ENCODE assay signal across 9 cellular contexts in genomic region chr12:92134638-92135274, GRCh38. TPM values are rescaled to one million over a fixed set of nuclear protein-coding genes. Genes with fewer than 3 reads are reported as not detected.
DNase-seq lines count a peak whose midpoint lies in the region; ATAC-seq, FAIRE-seq and TF ChIP-seq lines count a peak whose summit lies in the region.
"Had no signal": no experiment of that assay in that cellular context is flagged by ENCODE, and none has a peak within 500 bp of the region (broad histone marks: within the 10 kb centered on the region; RNA-seq: fewer than 3 reads in every experiment).

No MANE protein-coding gene starts in this region.

- H3K4me2 ChIP-seq in A549 (peak overlapping the region; percentile 90), HCT116 (ENCODE audit: low read length) (peak overlapping the region; percentile 22)

- WGBS in A549 (ENCODE audit: missing lambda C conversion rate): 10% methylated on average over 5 of the region's 5 CpGs

- TF ChIP-seq CTCF in A549 (IDR thresholded peaks at IDR 0.05) (no peak), HCT116 (IDR thresholded peaks at IDR 0.05 in 2 of 3, conservative IDR thresholded peaks at IDR 0.05 in 1 of 3; ENCODE audit: borderline replicate concordance in 1 of 3, insufficient read depth in 1 of 3, low read depth in 2 of 3, low read length in 2 of 3) (no peak), left lung (IDR thresholded peaks at IDR 0.05) (no peak), GM13976 (IDR thresholded peaks at IDR 0.05; ENCODE audit: borderline replicate concordance, control extremely low read depth, extremely low read depth, insufficient read depth, missing control alignments) (no peak)

- peak overlapping the region; percentile 65 to 85 for H3K27ac ChIP-seq in A549
- no peak overlapping the region for H3K27ac ChIP-seq in HCT116 (ENCODE audit: low read depth, low read length)
- H3K27ac ChIP-seq in left lung: peak overlapping the region; percentile 58 to 99

- H3K27ac Mint-ChIP-seq in activated CD8-positive, alpha-beta T cell treated with anti-CD3 and anti-CD28 coated beads, Interleukin-2, amount 10 ng/mL, durations not matched to agents 7 days and 5 days: peak overlapping the region; percentile 88

- BruUV-seq in HCT116 (replicated peaks; lab: Mats Ljungman, UMichigan): no TSS peak

- intact Hi-C loops in HCT116 (cut with micrococcal nuclease) (no loop called here), left lung (cut with DNase I) (no loop called here)

- H3K9me3 ChIP-seq in A549: no peaks in the 10 kb centered on the region
- H3K9me3 ChIP-seq in HCT116 (ENCODE audit: control insufficient read depth in 1 of 2, insufficient read depth in 1 of 2, low read depth in 1 of 2, low read length in 2 of 2): no peaks in the 10 kb centered on the region
- H3K9me3 ChIP-seq in left lung: no peaks in the 10 kb centered on the region

- H3K4me1 ChIP-seq in A549: peaks cover 83% of the 10 kb centered on the region
- peaks cover 0 to 37% of the 10 kb centered on the region in 2 experiments; a peak in 2 of 4 replicates for H3K4me1 ChIP-seq in HCT116 (ENCODE audit: control insufficient read depth in 1 of 2, insufficient read depth in 2 of 2, low read length in 2 of 2)
- peaks cover 67 to 99% of the 10 kb centered on the region in 2 donors for H3K4me1 ChIP-seq in left lung

- peaks cover 86% of the 10 kb centered on the region for H3K4me1 Mint-ChIP-seq in activated CD8-positive, alpha-beta T cell treated with anti-CD3 and anti-CD28 coated beads, Interleukin-2, amount 10 ng/mL, durations not matched to agents 7 days and 5 days (ENCODE audit: low read depth)

- H3K36me3 Mint-ChIP-seq in activated CD8-positive, alpha-beta T cell treated with anti-CD3 and anti-CD28 coated beads, Interleukin-2, amount 10 ng/mL, durations not matched to agents 7 days and 5 days (ENCODE audit: low read depth): peaks cover 61% of the 10 kb centered on the region

- no peak for TF ChIP-seq RAD21 in A549 (conservative IDR thresholded peaks at IDR 0.05 in 1 of 2, IDR thresholded peaks at IDR 0.05 in 1 of 2)
- TF ChIP-seq RAD21 in HCT116 (IDR thresholded peaks at IDR 0.05; ENCODE audit: low read depth): no peak

- no peak for TF ChIP-seq EP300 in A549 (IDR thresholded peaks at IDR 0.05)

- in situ Hi-C loops in GM13976 (cut with MboI; ENCODE audit: low sequenced_read_pairs, unreplicated experiment): loop anchor here (10.0 to 25.0 kb wide), 3 partner anchors 320 to 747 kb away; no protein-coding TSS in a partner anchor

- H3K9ac ChIP-seq in HCT116 (ENCODE audit: low read length): no peak overlapping the region
- H3K9ac ChIP-seq: parathyroid adenoma had no signal

- no peaks in the 10 kb centered on the region for H4K20me1 ChIP-seq in HCT116 (ENCODE audit: insufficient read depth)

- H3K9me3 Mint-ChIP-seq in activated CD8-positive, alpha-beta T cell treated with anti-CD3 and anti-CD28 coated beads, Interleukin-2, amount 10 ng/mL, durations not matched to agents 7 days and 5 days (ENCODE audit: insufficient read depth): no peaks in the 10 kb centered on the region

- ATAC-seq in A549: 0 out of 6 replicates have a peak, but pooled peaks of 1 of the 2 experiments have one; percentile 12
- ATAC-seq in HCT116: no peak
- ATAC-seq in activated CD8-positive, alpha-beta T cell treated with anti-CD3 and anti-CD28 coated beads, Interleukin-2, amount 10 ng/mL, durations not matched to agents 7 days and 5 days: peak; percentile 8
- no peak for ATAC-seq in left lung

- H3K27me3 ChIP-seq in HCT116 (ENCODE audit: insufficient read depth, low read length) (no peaks in the 10 kb centered on the region), left lung (no peaks in the 10 kb centered on the region)

- H3K36me3 ChIP-seq in HCT116 (ENCODE audit: control insufficient read depth in 1 of 2, insufficient read depth in 2 of 2, low read length in 2 of 2) (no peaks in the 10 kb centered on the region), left lung (no peaks in the 10 kb centered on the region)

- peak overlapping the region; percentile 70 for H3K4me3 Mint-ChIP-seq in activated CD8-positive, alpha-beta T cell treated with anti-CD3 and anti-CD28 coated beads, Interleukin-2, amount 10 ng/mL, durations not matched to agents 7 days and 5 days

- H3K79me2 ChIP-seq in HCT116 (ENCODE audit: insufficient read depth, low read length): peaks cover 7% of the 10 kb centered on the region

- H3K27me3 Mint-ChIP-seq in activated CD8-positive, alpha-beta T cell treated with anti-CD3 and anti-CD28 coated beads, Interleukin-2, amount 10 ng/mL, durations not matched to agents 7 days and 5 days (ENCODE audit: low read depth): no peaks in the 10 kb centered on the region

- POLR2A ChIA-PET in A549 (lab: Yijun Ruan, JAX): interaction anchor here (0.8 to 4.5 kb wide), 5 partner anchors 9 to 757 kb away, joined by 3 to 21 read pairs (median 3); partner anchors contain the start of gene BTG1
- POLR2A ChIA-PET in HCT116 (lab: Charles Lee): interaction anchor here (7.8 kb wide), 1 partner anchor 10 kb away, joined by 91 read pairs; the partner anchor contains the start of gene BTG1
- POLR2A ChIA-PET in activated CD8-positive, alpha-beta T cell treated with anti-CD3 and anti-CD28 coated beads, Interleukin-2, amount 10 ng/mL, durations not matched to agents 7 days and 5 days (lab: Charles Lee): interaction anchor here (1.0 to 9.7 kb wide), 8 partner anchors 10 to 761 kb away, joined by 3 to 293 read pairs (median 4); partner anchors contain the start of gene BTG1

- TF ChIP-seq POLR2A in A549 (IDR thresholded peaks at IDR 0.05; ENCODE audit: low read length) (no peak), HCT116 (IDR thresholded peaks at IDR 0.05; ENCODE audit: borderline replicate concordance, extremely low read depth, insufficient read depth, insufficient read length) (no peak)

- DNase-seq in A549 (ENCODE audit: low read depth in 1 of 2, low spot score in 1 of 2) (no peak), HCT116 (ENCODE audit: low read depth, low spot score) (no peak), left lung (no peak), GM13976 (ENCODE audit: low spot score) (no peak), HT-29 (ENCODE audit: low spot score) (no peak)
- no peak for DNase-seq in activated CD8-positive, alpha-beta T cell treated with anti-CD3 and anti-CD28 coated beads, Interleukin-2, amount 10 ng/mL, durations not matched to agents 7 days and 5 days
- no peak for DNase-seq in effector CD8-positive, alpha-beta T cell (lab: John Stamatoyannopoulos, UW)
- DNase-seq in activated effector memory CD4-positive, alpha-beta T cell treated with Interleukin-2 at 50 U/mL for 16 hours: no peak

- CTCF ChIA-PET in A549 (lab: Yijun Ruan, JAX): interaction anchor here (0.9 to 2.7 kb wide), 4 partner anchors 9 to 753 kb away, joined by 3 to 11 read pairs (median 6); no protein-coding TSS in a partner anchor
- CTCF ChIA-PET in HCT116 (lab: Charles Lee): interaction anchor here (0.8 kb wide), 1 partner anchor 324 kb away, joined by 3 read pairs; no protein-coding TSS in a partner anchor
- CTCF ChIA-PET in activated CD8-positive, alpha-beta T cell treated with anti-CD3 and anti-CD28 coated beads, Interleukin-2, amount 10 ng/mL, durations not matched to agents 7 days and 5 days (lab: Charles Lee): interaction anchor here (1.0 to 6.8 kb wide), 8 partner anchors 9 to 436 kb away, joined by 3 to 48 read pairs (median 7); partner anchors contain the start of gene BTG1

- H3K4me3 ChIP-seq in A549: no peak overlapping the region
- no peak overlapping the region for H3K4me3 ChIP-seq in HCT116 (replicated peaks in 1 of 2; ENCODE audit: low read depth in 1 of 2, low read length in 2 of 2)
- no peak overlapping the region for H3K4me3 ChIP-seq in left lung

- H2AFZ ChIP-seq in HCT116 (ENCODE audit: low read depth, low read length, poor library complexity, severe bottlenecking): no peak overlapping the region
- H2AFZ ChIP-seq: parathyroid adenoma had no signal

- RAD21 ChIA-PET in HCT116 (lab: Charles Lee; ENCODE audit: low non-redundant PET in 1 of 2, low total read pairs in 2 of 2, uncharacterized antibody in 2 of 2, unreplicated experiment in 2 of 2): no interaction called here

- no peak for FAIRE-seq in A549 (lab: Jason Lieb, UNC)

- H3K9me2 ChIP-seq in HCT116 (ENCODE audit: insufficient read depth): no peaks in the 10 kb centered on the region

TF ChIP-seq in A549, 52 proteins besides CTCF, POLR2A, EP300 and RAD21:
- TF ChIP-seq JUNB (IDR thresholded peaks at IDR 0.05) (peak; percentile 59; the same call in 1 of the 2 replicates), CHD2 (IDR thresholded peaks at IDR 0.05; ENCODE audit: low read length, partially characterized antibody) (no peak), FOSL2 (IDR thresholded peaks at IDR 0.05) (0 out of 2 replicates have a peak, but pooled peaks have one; percentile 48), FOSL2 (CRISPR knock-in tag; IDR thresholded peaks at IDR 0.05) (peak; percentile 78)

TF ChIP-seq in HCT116, 20 proteins besides CTCF, POLR2A, EP300 and RAD21 (continues in another document):
- TF ChIP-seq EGR1 (IDR thresholded peaks at IDR 0.05; ENCODE audit: low read depth) (no peak), FOSL1 (IDR thresholded peaks at IDR 0.05; ENCODE audit: low read depth) (peak; percentile 89), JUND (IDR thresholded peaks at IDR 0.05) (peak; percentile 81), MAX (IDR thresholded peaks at IDR 0.05) (0 out of 2 replicates have a peak, but pooled peaks have one; percentile 30), SIN3A (IDR thresholded peaks at IDR 0.05; ENCODE audit: low read depth) (no peak), ELF1 (IDR thresholded peaks at IDR 0.05; ENCODE audit: borderline replicate concordance, low read depth) (no peak), CBX3 (IDR thresholded peaks at IDR 0.05; ENCODE audit: low read depth) (0 out of 2 replicates have a peak, but pooled peaks have one; percentile 27), CEBPB (IDR thresholded peaks at IDR 0.05; ENCODE audit: low read depth) (peak; percentile 50)

RNA-seq across cellular contexts. Expression of gene BTG1, which starts 10.9 kb away (rescaled TPM):
- polyA plus RNA-seq in A549 (2011; rRNA removed) (138 and 215 TPM in 2 replicates), A549 (2017; fragmentation: RNase III; extraction: RNeasy Plus Mini Kit Qiagen cat#74134 plus additional on column Dnase treatment) (21.0 to 30.6 TPM (median 29.4 TPM) in 3 replicates)
- 40.4 and 47.2 TPM in 2 replicates for polyA plus RNA-seq in A549 (2012; cell fraction: cytosol; rRNA removed)
- polyA plus RNA-seq in A549 (2012; cell fraction: nucleus; rRNA removed): 10.9 and 12.1 TPM in 2 replicates
- polyA minus RNA-seq in A549 (2011; rRNA and poly(A)+ RNA removed): 228 and 293 TPM in 2 replicates
- total RNA-seq in HCT116 (2021; ENCODE audit: unreplicated experiment) (57.3 TPM), left lung (100 to 1,000 TPM in 1 of 2 donors, 10 to 100 TPM in 1; 87.9 to 114 TPM)
- 85.6 and 108 TPM in 2 replicates for polyA plus RNA-seq in HCT116 (2012)
- total RNA-seq in activated CD8-positive, alpha-beta T cell treated with anti-CD3 and anti-CD28 coated beads, Interleukin-2, amount 10 ng/mL, durations not matched to agents 7 days and 5 days: 100 to 1,000 TPM; 113 to 118 TPM
- total RNA-seq in HT-29 (2014; rRNA removed; shearing (Covaris generic)): 4.3 and 12.4 TPM in 2 replicates

Comparison
In these comparisons a context has a peak if more than half of its experiments do, and no peak if none do; other contexts are left out.
1. Of the 6 proteins assayed by ChIP-seq in both A549 and HCT116: peak only in A549: none; only in HCT116: CEBPB and MAX; in both: none; in neither: 4.